ENCODE assay signal across 22 cellular contexts in genomic region chr1:25657121-25657521, GRCh38. TPM values are rescaled to one million over a fixed set of nuclear protein-coding genes. Genes with fewer than 3 reads are reported as not detected.
DNase-seq lines count a peak whose midpoint lies in the region; ATAC-seq, FAIRE-seq and TF ChIP-seq lines count a peak whose summit lies in the region.
"Had no signal": no experiment of that assay in that cellular context is flagged by ENCODE, and none has a peak within 500 bp of the region (broad histone marks: within the 10 kb centered on the region; RNA-seq: fewer than 3 reads in every experiment).

No MANE protein-coding gene starts in this region.

- ATAC-seq in T-cell (replicated peaks in 1 of 4), result peak; percentile 73 to 81 (median 78)
- no peak for ATAC-seq in GM21360 (IDR thresholded peaks at IDR 0.05; ENCODE audit: unreplicated experiment)
- ATAC-seq: heart left ventricle; natural killer cell treated with Interleukin-12 subunit alpha and Interleukin-12 subunit beta and Interleukin-15 and Interleukin-18, amount 100 ng/mL, for 72 hours; Right ventricle myocardium inferior; T-helper 17 cell had no signal

- FAIRE-seq in endothelial cell of umbilical vein (lab: Jason Lieb, UNC), result no peak
- FAIRE-seq: HTR-8/SVneo had no signal

- no peaks in the 10 kb centered on the region for H3K36me3 ChIP-seq in endothelial cell of umbilical vein (ENCODE audit: control insufficient read depth in 2 of 2, extremely low read depth in 1 of 2, insufficient read depth in 2 of 2, low read length in 2 of 2)
- H3K36me3 ChIP-seq in SJCRH30, result peaks cover 21% of the 10 kb centered on the region; the same call in 1 of the 2 replicates
- H3K36me3 ChIP-seq: heart left ventricle, prostate gland, tibial artery had no signal

- TF ChIP-seq POLR2A in endothelial cell of umbilical vein (IDR thresholded peaks at IDR 0.05; ENCODE audit: low read depth, low read length), result no peak

- H3K27ac Mint-ChIP-seq in activated CD4-positive, alpha-beta memory T cell treated with anti-CD3 and anti-CD28 coated beads for 36 hours, result no peak overlapping the region
- H3K27ac Mint-ChIP-seq in activated CD4-positive, alpha-beta memory T cell treated with anti-CD3 and anti-CD28 coated beads, Interleukin-2, amount 10 ng/mL, durations not matched to agents 7 days and 5 days, result no peak overlapping the region
- H3K27ac Mint-ChIP-seq in T-cell (peak overlapping the region in 1 of 2 donors; percentile 68), osteocyte (ENCODE audit: unreplicated experiment) (no peak overlapping the region), CD14-positive monocyte (no peak overlapping the region)
- H3K27ac Mint-ChIP-seq: activated naive CD8-positive, alpha-beta T cell treated with anti-CD3 and anti-CD28 coated beads, Interleukin-2, amount 10 ng/mL, durations not matched to agents 7 days and 5 days; natural killer cell treated with Interleukin-12 subunit alpha and Interleukin-12 subunit beta and Interleukin-15 and Interleukin-18, amount 100 ng/mL, for 72 hours; T-helper 17 cell had no signal

- H3K4me3 ChIP-seq in endothelial cell of umbilical vein (replicated peaks in 1 of 3; ENCODE audit: insufficient read depth in 1 of 3, low read depth in 1 of 3, low read length in 3 of 3) (no peak overlapping the region), SJCRH30 (no peak overlapping the region)
- H3K4me3 ChIP-seq: heart left ventricle, prostate gland, tibial artery had no signal

- H3K9me3 ChIP-seq in endothelial cell of umbilical vein (replicated peaks; ENCODE audit: control insufficient read depth, insufficient read depth, low read length), result no peaks in the 10 kb centered on the region
- H3K9me3 ChIP-seq in SJCRH30 (replicated peaks), result no peaks in the 10 kb centered on the region
- H3K9me3 ChIP-seq: heart left ventricle, prostate gland, tibial artery had no signal

- TF ChIP-seq CTCF in endothelial cell of umbilical vein (IDR thresholded peaks at IDR 0.05; ENCODE audit: extremely low read depth in 1 of 2, insufficient read depth in 1 of 2, low read depth in 1 of 2, low read length in 2 of 2), result no peak
- no peak for TF ChIP-seq CTCF in osteocyte (IDR thresholded peaks at IDR 0.05)
- no peak for TF ChIP-seq CTCF in CD14-positive monocyte (IDR thresholded peaks at IDR 0.05)

- H3K4me1 Mint-ChIP-seq in activated CD4-positive, alpha-beta memory T cell treated with anti-CD3 and anti-CD28 coated beads for 36 hours (ENCODE audit: low read depth), result peaks cover 5% of the 10 kb centered on the region
- no peaks in the 10 kb centered on the region for H3K4me1 Mint-ChIP-seq in activated CD4-positive, alpha-beta memory T cell treated with anti-CD3 and anti-CD28 coated beads, Interleukin-2, amount 10 ng/mL, durations not matched to agents 7 days and 5 days
- peaks cover 51 to 64% (median 58%) of the 10 kb centered on the region in 3 donors for H3K4me1 Mint-ChIP-seq in T-cell
- H3K4me1 Mint-ChIP-seq in osteocyte (ENCODE audit: unreplicated experiment), result peaks cover 13% of the 10 kb centered on the region
- H3K4me1 Mint-ChIP-seq in CD14-positive monocyte, result peaks cover 6% of the 10 kb centered on the region

- no peak overlapping the region for H2AFZ ChIP-seq in endothelial cell of umbilical vein (ENCODE audit: low read depth, low read length)

- H3K27me3 ChIP-seq in endothelial cell of umbilical vein (ENCODE audit: control insufficient read depth in 2 of 2, insufficient read depth in 2 of 2, low read length in 2 of 2), result no peaks in the 10 kb centered on the region
- no peaks in the 10 kb centered on the region for H3K27me3 ChIP-seq in SJCRH30
- H3K27me3 ChIP-seq: heart left ventricle, tibial artery had no signal

- no peak overlapping the region for H3K4me3 Mint-ChIP-seq in activated CD4-positive, alpha-beta memory T cell treated with anti-CD3 and anti-CD28 coated beads for 36 hours
- no peak overlapping the region for H3K4me3 Mint-ChIP-seq in activated CD4-positive, alpha-beta memory T cell treated with anti-CD3 and anti-CD28 coated beads, Interleukin-2, amount 10 ng/mL, durations not matched to agents 7 days and 5 days
- H3K4me3 Mint-ChIP-seq in T-cell, result peak overlapping the region in 1 of 3 donors; percentile 22
- no peak overlapping the region for H3K4me3 Mint-ChIP-seq in osteocyte (ENCODE audit: unreplicated experiment)
- H3K4me3 Mint-ChIP-seq in CD14-positive monocyte, result no peak overlapping the region
- H3K4me3 Mint-ChIP-seq: activated naive CD8-positive, alpha-beta T cell treated with anti-CD3 and anti-CD28 coated beads, Interleukin-2, amount 10 ng/mL, durations not matched to agents 7 days and 5 days; natural killer cell treated with Interleukin-12 subunit alpha and Interleukin-12 subunit beta and Interleukin-15 and Interleukin-18, amount 100 ng/mL, for 72 hours; T-helper 17 cell had no signal

- DNase-seq in activated CD4-positive, alpha-beta memory T cell treated with anti-CD3 and anti-CD28 coated beads for 36 hours, result peak; percentile 4
- no peak for DNase-seq in activated CD4-positive, alpha-beta memory T cell treated with anti-CD3 and anti-CD28 coated beads, Interleukin-2, amount 10 ng/mL, durations not matched to agents 7 days and 5 days
- peak in 2 of 34 experiments; percentile 14 to 21 for DNase-seq in T-cell
- DNase-seq in endothelial cell of umbilical vein (ENCODE audit: low read depth, low spot score), result peak; percentile 75
- DNase-seq in osteocyte (ENCODE audit: extremely low spot score, unreplicated experiment), result peak; percentile 65
- no peak for DNase-seq in SJCRH30
- DNase-seq in CD14-positive monocyte (ENCODE audit: low spot score), result no peak
- DNase-seq: 8988T; activated CD4-positive, CD25-positive, alpha-beta regulatory T cell; activated naive CD8-positive, alpha-beta T cell treated with anti-CD3 and anti-CD28 coated beads, Interleukin-2, amount 10 ng/mL, durations not matched to agents 7 days and 5 days; effector CD4-positive, alpha-beta T cell; Kasumi-1; NCI-H1105; NCI-H524; T-helper 17 cell; tibial artery had no signal

- dilution Hi-C loops in endothelial cell of umbilical vein (cut with MboI; ENCODE audit: extremely low pct_ligation_motif_present, low sequenced_read_pairs), result no loop called here

- no peak overlapping the region for H3K9ac ChIP-seq in endothelial cell of umbilical vein (replicated peaks; ENCODE audit: extremely low read depth, insufficient read depth, low read length)

- intact Hi-C loops in activated CD4-positive, alpha-beta memory T cell treated with anti-CD3 and anti-CD28 coated beads for 36 hours (cut with micrococcal nuclease), result no loop called here
- intact Hi-C loops in endothelial cell of umbilical vein (cut with micrococcal nuclease), result no loop called here
- intact Hi-C loops in CD14-positive monocyte (cut with micrococcal nuclease), result no loop called here

- no peaks in the 10 kb centered on the region for H3K36me3 Mint-ChIP-seq in activated CD4-positive, alpha-beta memory T cell treated with anti-CD3 and anti-CD28 coated beads for 36 hours
- H3K36me3 Mint-ChIP-seq in activated CD4-positive, alpha-beta memory T cell treated with anti-CD3 and anti-CD28 coated beads, Interleukin-2, amount 10 ng/mL, durations not matched to agents 7 days and 5 days (ENCODE audit: low read depth), result peaks cover 2% of the 10 kb centered on the region
- H3K36me3 Mint-ChIP-seq in T-cell (peaks cover 20% of the 10 kb centered on the region), osteocyte (ENCODE audit: unreplicated experiment) (peaks cover 14% of the 10 kb centered on the region), CD14-positive monocyte (peaks cover 5 to 13% of the 10 kb centered on the region in 2 donors)
- H3K36me3 Mint-ChIP-seq: natural killer cell treated with Interleukin-12 subunit alpha and Interleukin-12 subunit beta and Interleukin-15 and Interleukin-18, amount 100 ng/mL, for 72 hours had no signal

- no peaks in the 10 kb centered on the region for H4K20me1 ChIP-seq in endothelial cell of umbilical vein (replicated peaks; ENCODE audit: control insufficient read depth, extremely low read depth, insufficient read depth, low read length)

- H3K4me1 ChIP-seq in endothelial cell of umbilical vein (ENCODE audit: control insufficient read depth, extremely low read depth, insufficient read depth, low read length), result no peaks in the 10 kb centered on the region
- no peaks in the 10 kb centered on the region for H3K4me1 ChIP-seq in SJCRH30

- no peaks in the 10 kb centered on the region for H3K27me3 Mint-ChIP-seq in activated CD4-positive, alpha-beta memory T cell treated with anti-CD3 and anti-CD28 coated beads for 36 hours
- H3K27me3 Mint-ChIP-seq in activated CD4-positive, alpha-beta memory T cell treated with anti-CD3 and anti-CD28 coated beads, Interleukin-2, amount 10 ng/mL, durations not matched to agents 7 days and 5 days, result peaks cover 22% of the 10 kb centered on the region
- H3K27me3 Mint-ChIP-seq in T-cell, result no peaks in the 10 kb centered on the region
- H3K27me3 Mint-ChIP-seq in osteocyte (ENCODE audit: unreplicated experiment), result no peaks in the 10 kb centered on the region
- H3K27me3 Mint-ChIP-seq in CD14-positive monocyte (ENCODE audit: low read depth in 3 of 3), result peaks cover 0 to 3% (median 0%) of the 10 kb centered on the region in 3 donors
- H3K27me3 Mint-ChIP-seq: natural killer cell treated with Interleukin-12 subunit alpha and Interleukin-12 subunit beta and Interleukin-15 and Interleukin-18, amount 100 ng/mL, for 72 hours; T-helper 17 cell had no signal

- CTCF ChIA-PET in activated CD4-positive, alpha-beta memory T cell treated with anti-CD3 and anti-CD28 coated beads for 36 hours (lab: Charles Lee), result no interaction called here
- CTCF ChIA-PET in activated CD4-positive, alpha-beta memory T cell treated with anti-CD3 and anti-CD28 coated beads, Interleukin-2, amount 10 ng/mL, durations not matched to agents 7 days and 5 days (lab: Charles Lee), result interaction anchor here (0.6 kb wide), 1 partner anchor 500 kb away, joined by 3 read pairs; no protein-coding TSS in a partner anchor
- CTCF ChIA-PET in T-cell (lab: Charles Lee) (interaction anchor here in 1 of 2 donors (0.6 kb wide), 1 partner anchor 92 kb away, joined by 3 read pairs; no protein-coding TSS in a partner anchor), endothelial cell of umbilical vein (lab: Charles Lee) (no interaction called here)

- H3K9me3 Mint-ChIP-seq in activated CD4-positive, alpha-beta memory T cell treated with anti-CD3 and anti-CD28 coated beads for 36 hours, result no peaks in the 10 kb centered on the region
- H3K9me3 Mint-ChIP-seq in activated CD4-positive, alpha-beta memory T cell treated with anti-CD3 and anti-CD28 coated beads, Interleukin-2, amount 10 ng/mL, durations not matched to agents 7 days and 5 days, result no peaks in the 10 kb centered on the region
- H3K9me3 Mint-ChIP-seq in T-cell, result no peaks in the 10 kb centered on the region
- no peaks in the 10 kb centered on the region for H3K9me3 Mint-ChIP-seq in osteocyte (ENCODE audit: unreplicated experiment)
- H3K9me3 Mint-ChIP-seq in CD14-positive monocyte, result peaks cover 0 to 1% (median 0%) of the 10 kb centered on the region in 7 donors
- H3K9me3 Mint-ChIP-seq: activated naive CD8-positive, alpha-beta T cell treated with anti-CD3 and anti-CD28 coated beads, Interleukin-2, amount 10 ng/mL, durations not matched to agents 7 days and 5 days; natural killer cell treated with Interleukin-12 subunit alpha and Interleukin-12 subunit beta and Interleukin-15 and Interleukin-18, amount 100 ng/mL, for 72 hours had no signal

- no peak overlapping the region for H3K27ac ChIP-seq in endothelial cell of umbilical vein (ENCODE audit: insufficient read depth, low read depth, low read length)
- no peak overlapping the region for H3K27ac ChIP-seq in SJCRH30
- H3K27ac ChIP-seq: prostate gland, tibial artery had no signal

- BruUV-seq in endothelial cell of umbilical vein (replicated peaks; lab: Mats Ljungman, UMichigan), result no TSS peak

- no peaks in the 10 kb centered on the region for H3K9me1 ChIP-seq in endothelial cell of umbilical vein (replicated peaks; ENCODE audit: control insufficient read depth, extremely low read depth, insufficient read depth, low read length)

- POLR2A ChIA-PET in activated CD4-positive, alpha-beta memory T cell treated with anti-CD3 and anti-CD28 coated beads for 36 hours (lab: Charles Lee), result no interaction called here
- POLR2A ChIA-PET in activated CD4-positive, alpha-beta memory T cell treated with anti-CD3 and anti-CD28 coated beads, Interleukin-2, amount 10 ng/mL, durations not matched to agents 7 days and 5 days (lab: Charles Lee), result interaction anchor here (0.8 kb wide), 1 partner anchor 9 kb away, joined by 3 read pairs; no protein-coding TSS in a partner anchor
- POLR2A ChIA-PET in T-cell (lab: Charles Lee) (no interaction called here), endothelial cell of umbilical vein (lab: Charles Lee) (no interaction called here)

- no peaks in the 10 kb centered on the region for H3K79me2 ChIP-seq in endothelial cell of umbilical vein (ENCODE audit: control insufficient read depth, insufficient read depth, low read length)

- H3K4me2 ChIP-seq in endothelial cell of umbilical vein (ENCODE audit: insufficient read depth, low read length), result no peak overlapping the region

RNA-seq across cellular contexts. Expression of gene MAN1C1, which starts 40.5 kb away (rescaled TPM):
- 1 to 10 TPM; 4.6 to 4.8 TPM for total RNA-seq in activated CD4-positive, alpha-beta memory T cell treated with anti-CD3 and anti-CD28 coated beads for 36 hours
- total RNA-seq in activated CD4-positive, alpha-beta memory T cell treated with anti-CD3 and anti-CD28 coated beads, Interleukin-2, amount 10 ng/mL, durations not matched to agents 7 days and 5 days, result 10 to 100 TPM; 22.3 to 24.1 TPM
- total RNA-seq in T-cell (10 to 100 TPM; 57.5 to 90.5 (median 65.5) TPM), endothelial cell of umbilical vein (0.85 and 4.0 TPM in 2 replicates), osteocyte (64.7 and 73.3 TPM in 2 replicates)
- polyA plus RNA-seq in endothelial cell of umbilical vein (1.5 and 1.7 TPM in 2 replicates), CD14-positive monocyte (1 to 10 TPM; 1.2 to 1.7 TPM)
- 0.63 and 1.2 TPM in 2 replicates for polyA plus RNA-seq in endothelial cell of umbilical vein (2011; cell fraction: cytosol; rRNA removed)
- polyA plus RNA-seq in endothelial cell of umbilical vein (2011; cell fraction: nucleus; rRNA removed), result 1.1 and 1.4 TPM in 2 replicates
- 0.50 and 0.63 TPM in 2 replicates for polyA plus RNA-seq in endothelial cell of umbilical vein (2012)
- polyA minus RNA-seq in endothelial cell of umbilical vein, result 1.3 and 2.0 TPM in 2 replicates
- polyA minus RNA-seq in endothelial cell of umbilical vein (2011; cell fraction: cytosol; rRNA and poly(A)+ RNA removed), result not detected
- 0.14 and 1.3 TPM in 2 replicates for polyA minus RNA-seq in endothelial cell of umbilical vein (2011; cell fraction: nucleus; rRNA and poly(A)+ RNA removed)
- total RNA-seq in SJCRH30 (2014; rRNA removed; shearing (Covaris generic)), result 73.9 and 74.6 TPM in 2 replicates

Comparison
In these comparisons a context has a peak if more than half of its experiments do, and no peak if none do; other contexts are left out.
1. DNase-seq: peak in activated CD4-positive, alpha-beta memory T cell treated with anti-CD3 and anti-CD28 coated beads for 36 hours (single experiment), endothelial cell of umbilical vein (single experiment) and osteocyte (single experiment); none in activated CD4-positive, alpha-beta memory T cell treated with anti-CD3 and anti-CD28 coated beads, Interleukin-2, amount 10 ng/mL, durations not matched to agents 7 days and 5 days (single experiment), SJCRH30 (0 of 2) and CD14-positive monocyte (single experiment).